Comparison of ENCODE assay signal across 1 cellular context in genomic region chr10:31321396-31321941, GRCh38.
TF ChIP-seq lines count a peak whose summit lies in the region.

No MANE protein-coding gene starts in this region.

TF ChIP-seq in GM23338, 12 proteins besides CTCF, POLR2A, EP300 and RAD21 (continued from another document):
- TF ChIP-seq ZNF462 (CRISPR knock-in tag; IDR thresholded peaks at IDR 0.05), result no peak
- no peak for TF ChIP-seq NANOG (IDR thresholded peaks at IDR 0.05; ENCODE audit: borderline replicate concordance)
- TF ChIP-seq ZNF114 (CRISPR knock-in tag; IDR thresholded peaks at IDR 0.05), result no peak
- TF ChIP-seq JUNB (IDR thresholded peaks at IDR 0.05; ENCODE audit: unreplicated experiment), result no peak
- no peak for TF ChIP-seq REST (IDR thresholded peaks at IDR 0.05; ENCODE audit: unreplicated experiment)
- no peak for TF ChIP-seq STAT1 (IDR thresholded peaks at IDR 0.05; ENCODE audit: unreplicated experiment)
- no peak for TF ChIP-seq POLR2AphosphoS5 (IDR thresholded peaks at IDR 0.05; ENCODE audit: low read depth)
- no peak for TF ChIP-seq ZNF331 (CRISPR knock-in tag; IDR thresholded peaks at IDR 0.05; ENCODE audit: low read depth)
- no peak for TF ChIP-seq CREB1 (CRISPR knock-in tag; IDR thresholded peaks at IDR 0.05; ENCODE audit: low read depth)
